In the genomic region with DNA sequence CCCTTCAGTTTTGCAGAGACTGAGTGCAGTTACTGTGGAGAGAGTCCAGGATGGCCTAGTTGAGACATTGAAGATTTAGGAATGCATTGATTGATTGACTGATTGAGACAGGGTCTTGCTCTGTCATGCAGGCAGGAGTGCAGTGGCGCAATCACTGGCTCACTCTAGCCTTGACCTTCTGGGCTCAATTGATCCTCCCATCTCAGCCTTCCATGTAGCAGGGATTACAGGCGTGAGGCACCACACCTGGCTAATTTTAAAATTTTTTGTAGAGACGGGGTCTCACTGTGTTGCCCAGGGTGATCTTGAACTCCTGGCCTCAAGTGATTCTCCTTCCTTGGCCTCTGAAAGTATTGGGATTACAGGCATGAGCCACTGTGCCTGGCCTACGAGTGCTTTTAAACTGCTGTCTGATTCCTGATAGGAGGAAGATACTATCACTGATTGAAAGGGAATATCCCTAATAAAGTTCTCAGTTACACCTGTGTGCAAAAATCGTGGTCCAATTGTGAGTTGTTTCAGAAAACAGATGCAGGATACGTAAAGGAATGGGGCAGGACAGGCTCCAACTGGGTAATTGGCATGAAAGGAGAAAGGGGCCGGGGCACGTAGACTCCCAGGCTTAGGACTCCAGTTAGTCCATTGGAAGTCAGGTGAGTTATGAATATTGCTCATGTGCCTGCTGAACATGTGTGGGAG, we compare ENCODE assay signal across 1 cellular context.
TF ChIP-seq lines count a peak whose summit lies in the region.

No MANE protein-coding gene starts in this region.

TF ChIP-seq in H1, 55 proteins besides CTCF, POLR2A, EP300 and RAD21:
- TF ChIP-seq CHD2 (IDR thresholded peaks at IDR 0.05; ENCODE audit: low read length) (no peak), CTBP2 (IDR thresholded peaks at IDR 0.05; ENCODE audit: borderline replicate concordance, insufficient read depth, insufficient read length, low read length) (no peak), SP1 (IDR thresholded peaks at IDR 0.05; ENCODE audit: low read depth, low read length) (no peak), TBP (IDR thresholded peaks at IDR 0.05; ENCODE audit: low read depth, low read length) (no peak), KDM5A (IDR thresholded peaks at IDR 0.05; ENCODE audit: low read length) (no peak), USF2 (IDR thresholded peaks at IDR 0.05; ENCODE audit: low read length) (no peak), ATF3 (IDR thresholded peaks at IDR 0.05; ENCODE audit: insufficient read depth, low read depth, low read length) (no peak), NANOG (IDR thresholded peaks at IDR 0.05; ENCODE audit: insufficient read depth, low read depth, low read length, poor library complexity, severe bottlenecking) (no peak), MAX (IDR thresholded peaks at IDR 0.05) (no peak), TCF12 (IDR thresholded peaks at IDR 0.05; ENCODE audit: low read depth, low read length) (no peak), TAF7 (optimal IDR thresholded peaks at IDR 0.05; ENCODE audit: borderline replicate concordance, low read depth, low read length) (no peak), TAF1 (IDR thresholded peaks at IDR 0.05; ENCODE audit: low read depth, low read length) (no peak)
- TF ChIP-seq, protein P1, sequence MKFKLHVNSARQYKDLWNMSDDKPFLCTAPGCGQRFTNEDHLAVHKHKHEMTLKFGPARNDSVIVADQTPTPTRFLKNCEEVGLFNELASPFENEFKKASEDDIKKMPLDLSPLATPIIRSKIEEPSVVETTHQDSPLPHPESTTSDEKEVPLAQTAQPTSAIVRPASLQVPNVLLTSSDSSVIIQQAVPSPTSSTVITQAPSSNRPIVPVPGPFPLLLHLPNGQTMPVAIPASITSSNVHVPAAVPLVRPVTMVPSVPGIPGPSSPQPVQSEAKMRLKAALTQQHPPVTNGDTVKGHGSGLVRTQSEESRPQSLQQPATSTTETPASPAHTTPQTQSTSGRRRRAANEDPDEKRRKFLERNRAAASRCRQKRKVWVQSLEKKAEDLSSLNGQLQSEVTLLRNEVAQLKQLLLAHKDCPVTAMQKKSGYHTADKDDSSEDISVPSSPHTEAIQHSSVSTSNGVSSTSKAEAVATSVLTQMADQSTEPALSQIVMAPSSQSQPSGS (IDR thresholded peaks at IDR 0.05; ENCODE audit: low read length), result no peak
